Comparison of ENCODE assay signal across 11 cellular contexts in the genomic region with DNA sequence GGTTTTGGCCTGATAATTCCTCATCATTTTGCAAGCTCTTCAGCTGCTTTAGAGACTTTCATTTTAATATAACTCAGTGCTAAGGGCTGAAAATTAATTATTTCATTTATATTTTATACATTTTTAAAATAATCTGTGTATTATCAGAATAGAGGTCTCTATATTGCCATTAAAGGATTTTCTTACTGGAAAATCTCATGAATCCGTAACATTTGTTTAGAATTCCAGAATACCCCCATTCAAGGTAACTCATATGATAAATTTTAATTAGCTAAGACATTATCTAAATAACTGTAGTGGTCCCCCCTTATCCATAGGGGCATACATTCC. TPM values are rescaled to one million over a fixed set of nuclear protein-coding genes. Genes with fewer than 3 reads are reported as not detected.
DNase-seq lines count a peak whose midpoint lies in the region; ATAC-seq, FAIRE-seq and TF ChIP-seq lines count a peak whose summit lies in the region.
"Had no signal": no experiment of that assay in that cellular context is flagged by ENCODE, and none has a peak within 500 bp of the region (broad histone marks: within the 10 kb centered on the region; RNA-seq: fewer than 3 reads in every experiment).

No MANE protein-coding gene starts in this region.

- no peaks in the 10 kb centered on the region for H3K9me3 Mint-ChIP-seq in activated CD8-positive, alpha-beta T cell treated with anti-CD3 and anti-CD28 coated beads for 36 hours
- H3K9me3 Mint-ChIP-seq in activated CD8-positive, alpha-beta T cell treated with anti-CD3 and anti-CD28 coated beads, Interleukin-2, amount 10 ng/mL, durations not matched to agents 7 days and 5 days (ENCODE audit: insufficient read depth): no peaks in the 10 kb centered on the region
- H3K9me3 Mint-ChIP-seq in HFFc6 (no peaks in the 10 kb centered on the region), WTC11 (no peaks in the 10 kb centered on the region)
- H3K9me3 Mint-ChIP-seq: CD4-positive, alpha-beta memory T cell had no signal

- no peaks in the 10 kb centered on the region for H3K4me1 Mint-ChIP-seq in activated CD8-positive, alpha-beta T cell treated with anti-CD3 and anti-CD28 coated beads for 36 hours (ENCODE audit: low read depth)
- no peaks in the 10 kb centered on the region for H3K4me1 Mint-ChIP-seq in activated CD8-positive, alpha-beta T cell treated with anti-CD3 and anti-CD28 coated beads, Interleukin-2, amount 10 ng/mL, durations not matched to agents 7 days and 5 days (ENCODE audit: low read depth)
- H3K4me1 Mint-ChIP-seq in HFFc6 (ENCODE audit: low read depth) (peaks cover 30% of the 10 kb centered on the region), WTC11 (no peaks in the 10 kb centered on the region)
- H3K4me1 Mint-ChIP-seq: CD4-positive, alpha-beta memory T cell had no signal

- H2AFZ ChIP-seq in osteoblast (ENCODE audit: low read length): no peak overlapping the region

- intact Hi-C loops in activated CD8-positive, alpha-beta T cell treated with anti-CD3 and anti-CD28 coated beads for 36 hours (cut with micrococcal nuclease): no loop called here

- TF ChIP-seq CTCF in activated CD8-positive, alpha-beta T cell treated with anti-CD3 and anti-CD28 coated beads for 36 hours (IDR thresholded peaks at IDR 0.05): peak; percentile 21
- TF ChIP-seq CTCF in HFFc6 (IDR thresholded peaks at IDR 0.05): peak; percentile 66
- TF ChIP-seq CTCF in WTC11 (IDR thresholded peaks at IDR 0.05): 0 out of 2 replicates have a peak, but pooled peaks have one; percentile 2
- TF ChIP-seq CTCF in osteoblast (IDR thresholded peaks at IDR 0.05; ENCODE audit: extremely low read depth, low read depth, low read length): no peak

- H3K4me3 Mint-ChIP-seq in activated CD8-positive, alpha-beta T cell treated with anti-CD3 and anti-CD28 coated beads for 36 hours: no peak overlapping the region
- H3K4me3 Mint-ChIP-seq in activated CD8-positive, alpha-beta T cell treated with anti-CD3 and anti-CD28 coated beads, Interleukin-2, amount 10 ng/mL, durations not matched to agents 7 days and 5 days: no peak overlapping the region
- no peak overlapping the region for H3K4me3 Mint-ChIP-seq in HFFc6
- no peak overlapping the region for H3K4me3 Mint-ChIP-seq in WTC11
- H3K4me3 Mint-ChIP-seq: CD4-positive, alpha-beta memory T cell had no signal

- peak overlapping the region; percentile 60 for H3K27ac ChIP-seq in osteoblast (ENCODE audit: low read depth, low read length)
- H3K27ac ChIP-seq: 22Rv1 had no signal

- H3K27ac Mint-ChIP-seq in activated CD8-positive, alpha-beta T cell treated with anti-CD3 and anti-CD28 coated beads for 36 hours: no peak overlapping the region
- H3K27ac Mint-ChIP-seq in activated CD8-positive, alpha-beta T cell treated with anti-CD3 and anti-CD28 coated beads, Interleukin-2, amount 10 ng/mL, durations not matched to agents 7 days and 5 days: no peak overlapping the region
- no peak overlapping the region for H3K27ac Mint-ChIP-seq in HFFc6
- H3K27ac Mint-ChIP-seq in WTC11: no peak overlapping the region
- H3K27ac Mint-ChIP-seq: CD4-positive, alpha-beta memory T cell had no signal

- no peak for FAIRE-seq in GM19239 (lab: Jason Lieb, UNC)

- DNase-seq in activated CD8-positive, alpha-beta T cell treated with anti-CD3 and anti-CD28 coated beads for 36 hours: no peak
- DNase-seq in activated CD8-positive, alpha-beta T cell treated with anti-CD3 and anti-CD28 coated beads, Interleukin-2, amount 10 ng/mL, durations not matched to agents 7 days and 5 days: no peak
- DNase-seq in HFFc6 (no peak), WTC11 (ENCODE audit: low spot score) (no peak), osteoblast (ENCODE audit: insufficient read length, low spot score, missing footprints) (no peak), GM19239 (ENCODE audit: insufficient read length, low spot score) (no peak), A172 (ENCODE audit: low spot score) (no peak)
- DNase-seq in activated T-cell treated with anti-CD3 and anti-CD28 coated beads, Interleukin-2, amount 50 U/mL, for 48 hours: no peak

- POLR2A ChIA-PET in activated CD8-positive, alpha-beta T cell treated with anti-CD3 and anti-CD28 coated beads for 36 hours (lab: Charles Lee): no interaction called here
- POLR2A ChIA-PET in activated CD8-positive, alpha-beta T cell treated with anti-CD3 and anti-CD28 coated beads, Interleukin-2, amount 10 ng/mL, durations not matched to agents 7 days and 5 days (lab: Charles Lee): no interaction called here
- POLR2A ChIA-PET in WTC11 (lab: Charles Lee): no interaction called here

- no peaks in the 10 kb centered on the region for H4K20me1 ChIP-seq in osteoblast (ENCODE audit: insufficient read depth, low read length)

- H3K36me3 ChIP-seq in osteoblast (ENCODE audit: insufficient read depth, low read length): peaks cover 14% of the 10 kb centered on the region

- no peak for ATAC-seq in activated CD8-positive, alpha-beta T cell treated with anti-CD3 and anti-CD28 coated beads for 36 hours
- no peak for ATAC-seq in activated CD8-positive, alpha-beta T cell treated with anti-CD3 and anti-CD28 coated beads, Interleukin-2, amount 10 ng/mL, durations not matched to agents 7 days and 5 days
- no peak for ATAC-seq in WTC11

- H3K36me3 Mint-ChIP-seq in activated CD8-positive, alpha-beta T cell treated with anti-CD3 and anti-CD28 coated beads for 36 hours (ENCODE audit: low read depth): no peaks in the 10 kb centered on the region
- H3K36me3 Mint-ChIP-seq in activated CD8-positive, alpha-beta T cell treated with anti-CD3 and anti-CD28 coated beads, Interleukin-2, amount 10 ng/mL, durations not matched to agents 7 days and 5 days (ENCODE audit: low read depth): peaks cover 5% of the 10 kb centered on the region
- H3K36me3 Mint-ChIP-seq in HFFc6 (ENCODE audit: low read depth) (no peaks in the 10 kb centered on the region; the same call in 1 of the 2 replicates), WTC11 (no peaks in the 10 kb centered on the region)
- H3K36me3 Mint-ChIP-seq: CD4-positive, alpha-beta memory T cell had no signal

- H3K27me3 Mint-ChIP-seq in activated CD8-positive, alpha-beta T cell treated with anti-CD3 and anti-CD28 coated beads for 36 hours: peaks cover 3% of the 10 kb centered on the region
- no peaks in the 10 kb centered on the region for H3K27me3 Mint-ChIP-seq in activated CD8-positive, alpha-beta T cell treated with anti-CD3 and anti-CD28 coated beads, Interleukin-2, amount 10 ng/mL, durations not matched to agents 7 days and 5 days (ENCODE audit: low read depth)
- H3K27me3 Mint-ChIP-seq in HFFc6 (ENCODE audit: insufficient read depth) (peaks cover 2% of the 10 kb centered on the region), WTC11 (ENCODE audit: low read depth) (no peaks in the 10 kb centered on the region)
- H3K27me3 Mint-ChIP-seq: CD4-positive, alpha-beta memory T cell had no signal

- no peaks in the 10 kb centered on the region for H3K79me2 ChIP-seq in osteoblast (ENCODE audit: insufficient read depth, low read length)

- H3K9me3 ChIP-seq in osteoblast (ENCODE audit: low read depth, low read length): no peaks in the 10 kb centered on the region

- H3K4me1 ChIP-seq in osteoblast (ENCODE audit: insufficient read depth, low read length): peaks cover 30% of the 10 kb centered on the region

- peak overlapping the region; percentile 73 for H3K4me2 ChIP-seq in osteoblast (ENCODE audit: insufficient read depth, low read length)

- CTCF ChIA-PET in activated CD8-positive, alpha-beta T cell treated with anti-CD3 and anti-CD28 coated beads for 36 hours (lab: Charles Lee): interaction anchor here (0.8 to 2.2 kb wide), 28 partner anchors 9 to 852 kb away, joined by 3 to 8 read pairs (median 4); no protein-coding TSS in a partner anchor
- CTCF ChIA-PET in activated CD8-positive, alpha-beta T cell treated with anti-CD3 and anti-CD28 coated beads, Interleukin-2, amount 10 ng/mL, durations not matched to agents 7 days and 5 days (lab: Charles Lee): interaction anchor here (0.6 to 2.8 kb wide), 24 partner anchors 8 to 368 kb away, joined by 3 to 14 read pairs (median 4); no protein-coding TSS in a partner anchor
- CTCF ChIA-PET in WTC11 (lab: Charles Lee): interaction anchor here (1.0 to 1.4 kb wide), 4 partner anchors 8 to 319 kb away, joined by 3 to 6 read pairs (median 3); no protein-coding TSS in a partner anchor

- H3K27me3 ChIP-seq in osteoblast (ENCODE audit: insufficient read depth, low read length): no peaks in the 10 kb centered on the region

- no peak overlapping the region for H3K4me3 ChIP-seq in osteoblast (ENCODE audit: insufficient read depth, low read length)
- H3K4me3 ChIP-seq: GM12878 had no signal

TF ChIP-seq in WTC11, 78 proteins besides CTCF, POLR2A, EP300 and RAD21 (continues in another document):
- TF ChIP-seq ZBTB21 (CRISPR knock-in tag; IDR thresholded peaks at IDR 0.05; ENCODE audit: borderline replicate concordance) (no peak), FOXP1 (CRISPR knock-in tag; IDR thresholded peaks at IDR 0.05; ENCODE audit: borderline replicate concordance) (no peak), CREB1 (CRISPR knock-in tag; IDR thresholded peaks at IDR 0.05) (no peak), GABPB1 (CRISPR knock-in tag; IDR thresholded peaks at IDR 0.05) (no peak), ZNF138 (CRISPR knock-in tag; conservative IDR thresholded peaks at IDR 0.05) (no peak), FOXK1 (CRISPR knock-in tag; IDR thresholded peaks at IDR 0.05) (no peak), JAZF1 (CRISPR knock-in tag; IDR thresholded peaks at IDR 0.05) (no peak), RELA (CRISPR knock-in tag; IDR thresholded peaks at IDR 0.05; ENCODE audit: borderline replicate concordance) (no peak)

RNA-seq across cellular contexts. Expression of a gene that starts 51.6 kb away (rescaled TPM):
- 1 to 10 TPM; 7.5 to 9.7 TPM for total RNA-seq in activated CD8-positive, alpha-beta T cell treated with anti-CD3 and anti-CD28 coated beads for 36 hours
- total RNA-seq in activated CD8-positive, alpha-beta T cell treated with anti-CD3 and anti-CD28 coated beads, Interleukin-2, amount 10 ng/mL, durations not matched to agents 7 days and 5 days: 10 to 100 TPM; 17.9 to 18.3 TPM
- 10 to 100 TPM; 23.1 to 47.1 (median 39.9) TPM for total RNA-seq in HFFc6 (2021; fragmentation: NEBNext Ultra II Directional; extraction: Animal tissue kit (Norgen Biotek cat#: 25700))
- total RNA-seq in WTC11 (2021): 11.1 to 16.2 TPM (median 13.6 TPM) in 3 replicates
- total RNA-seq in osteoblast: 18.3 and 21.7 TPM in 2 replicates
- total RNA-seq in A172 (2014; rRNA removed; shearing (Covaris generic)): 37.2 and 50.3 TPM in 2 replicates
